In genomic region chr11:727859-728748, GRCh38 we compare ENCODE assay signal across 8 cellular contexts. TPM values are rescaled to one million over a fixed set of nuclear protein-coding genes. Genes with fewer than 3 reads are reported as not detected.
DNase-seq lines count a peak whose midpoint lies in the region; ATAC-seq and TF ChIP-seq lines count a peak whose summit lies in the region.

No MANE protein-coding gene starts in this region.

- WGBS in esophagus muscularis mucosa, result 33% methylated on average over 18 of the region's 31 CpGs

- DNase-seq in DMS79 treated with DMSO at 0.1 percent for 48 hours (lab: John Stamatoyannopoulos, UW) (peak; percentile 1), NT2/D1 (ENCODE audit: low read depth, low spot score) (peak; percentile 57), esophagus muscularis mucosa (ENCODE audit: extremely low spot score) (no peak)
- DNase-seq in activated T-cell treated with anti-CD3 and anti-CD28 coated beads, Interleukin-2, amount 50 U/mL, for 1 hour, result peak; percentile 83
- DNase-seq in naive thymus-derived CD8-positive, alpha-beta T cell, result peak; percentile 66 to 85 (median 79)
- peak; percentile 73 for DNase-seq in stimulated activated naive B cell treated with anti-CD40 and anti-IgM and Interleukin-4, amounts not matched to agents 10 μg/mL and 1 μg/mL and 100 μg/mL, for 72 hours

- no peak for TF ChIP-seq EP300 in esophagus muscularis mucosa (IDR thresholded peaks at IDR 0.05)

- H3K36me3 Mint-ChIP-seq in naive thymus-derived CD8-positive, alpha-beta T cell, result peaks cover 0 to 1% (median 0%) of the 10 kb centered on the region in 3 donors
- no peaks in the 10 kb centered on the region for H3K36me3 Mint-ChIP-seq in stimulated activated naive B cell treated with anti-CD40 and anti-IgM and Interleukin-4, amounts not matched to agents 10 μg/mL and 1 μg/mL and 100 μg/mL, for 72 hours

- H3K27me3 ChIP-seq in NT2/D1 (ENCODE audit: insufficient read depth, insufficient read length) (peaks cover 7% of the 10 kb centered on the region), esophagus muscularis mucosa (peaks cover 7 to 77% (median 26%) of the 10 kb centered on the region in 4 donors)

- POLR2A ChIA-PET in naive thymus-derived CD8-positive, alpha-beta T cell (lab: Charles Lee), result interaction anchor here (3.0 to 10.3 kb wide), 2 partner anchors 19 to 33 kb away, joined by 18 to 109 read pairs; partner anchors contain the start of genes DEAF1, TALDO1 and TMEM80

- ATAC-seq in HG02642 (IDR thresholded peaks at IDR 0.05; ENCODE audit: poor library complexity, unreplicated experiment), result peak; percentile 68
- peak; percentile 67 to 82 for ATAC-seq in naive thymus-derived CD8-positive, alpha-beta T cell
- peak; percentile 82 to 83 for ATAC-seq in stimulated activated naive B cell treated with anti-CD40 and anti-IgM and Interleukin-4, amounts not matched to agents 10 μg/mL and 1 μg/mL and 100 μg/mL, for 72 hours (replicated peaks)
- no peak for ATAC-seq in GM18858 (IDR thresholded peaks at IDR 0.05; ENCODE audit: unreplicated experiment)

- H3K4me1 ChIP-seq in NT2/D1 (ENCODE audit: insufficient read depth, insufficient read length) (peaks cover 17% of the 10 kb centered on the region), esophagus muscularis mucosa (peaks cover 23 to 41% (median 38%) of the 10 kb centered on the region in 4 donors)

- peaks cover 2 to 5% (median 4%) of the 10 kb centered on the region in 5 donors for H3K27me3 Mint-ChIP-seq in naive thymus-derived CD8-positive, alpha-beta T cell
- peaks cover 3 to 21% of the 10 kb centered on the region in 2 donors for H3K27me3 Mint-ChIP-seq in stimulated activated naive B cell treated with anti-CD40 and anti-IgM and Interleukin-4, amounts not matched to agents 10 μg/mL and 1 μg/mL and 100 μg/mL, for 72 hours

- no peak overlapping the region for H3K27ac Mint-ChIP-seq in naive thymus-derived CD8-positive, alpha-beta T cell
- H3K27ac Mint-ChIP-seq in stimulated activated naive B cell treated with anti-CD40 and anti-IgM and Interleukin-4, amounts not matched to agents 10 μg/mL and 1 μg/mL and 100 μg/mL, for 72 hours, result no peak overlapping the region

- no peak overlapping the region for H3K4me3 Mint-ChIP-seq in naive thymus-derived CD8-positive, alpha-beta T cell
- no peak overlapping the region for H3K4me3 Mint-ChIP-seq in stimulated activated naive B cell treated with anti-CD40 and anti-IgM and Interleukin-4, amounts not matched to agents 10 μg/mL and 1 μg/mL and 100 μg/mL, for 72 hours

- peaks cover 4 to 15% (median 12%) of the 10 kb centered on the region in 4 donors for H3K4me1 Mint-ChIP-seq in naive thymus-derived CD8-positive, alpha-beta T cell
- peaks cover 8 to 18% of the 10 kb centered on the region in 2 donors for H3K4me1 Mint-ChIP-seq in stimulated activated naive B cell treated with anti-CD40 and anti-IgM and Interleukin-4, amounts not matched to agents 10 μg/mL and 1 μg/mL and 100 μg/mL, for 72 hours

- H3K9ac ChIP-seq in NT2/D1 (ENCODE audit: insufficient read length, low read depth), result peak overlapping the region; percentile 67

- H3K9me3 ChIP-seq in NT2/D1 (ENCODE audit: insufficient read depth, low read length) (no peaks in the 10 kb centered on the region), esophagus muscularis mucosa (no peaks in the 10 kb centered on the region)

- TF ChIP-seq POLR2A in esophagus muscularis mucosa (IDR thresholded peaks at IDR 0.05; ENCODE audit: low read depth), result no peak

- peak in 2 of 3 experiments; percentile 94 to 95 for TF ChIP-seq CTCF in esophagus muscularis mucosa (IDR thresholded peaks at IDR 0.05)

- H3K36me3 ChIP-seq in NT2/D1 (ENCODE audit: insufficient read depth, insufficient read length, low read length) (peaks cover 31% of the 10 kb centered on the region), esophagus muscularis mucosa (no peaks in the 10 kb centered on the region)

- no peak overlapping the region for H3K4me3 ChIP-seq in NT2/D1 (ENCODE audit: insufficient read length, low read depth)
- H3K4me3 ChIP-seq in esophagus muscularis mucosa, result no peak overlapping the region

- no peaks in the 10 kb centered on the region for H3K9me3 Mint-ChIP-seq in naive thymus-derived CD8-positive, alpha-beta T cell
- no peaks in the 10 kb centered on the region for H3K9me3 Mint-ChIP-seq in stimulated activated naive B cell treated with anti-CD40 and anti-IgM and Interleukin-4, amounts not matched to agents 10 μg/mL and 1 μg/mL and 100 μg/mL, for 72 hours

- intact Hi-C loops in esophagus muscularis mucosa (cut with DNase I), result loop anchor here (1.0 to 2.0 kb wide), 2 partner anchors 65 to 173 kb away; no protein-coding TSS in a partner anchor

- peak overlapping the region; percentile 7 to 54 (median 26) for H3K27ac ChIP-seq in esophagus muscularis mucosa (replicated peaks in 1 of 4)

RNA-seq across cellular contexts. Expression of gene TALDO1, which starts 19.2 kb away (rescaled TPM):
- 100 to 1,000 TPM; 168 to 231 (median 186) TPM for total RNA-seq in esophagus muscularis mucosa
- 100 to 1,000 TPM; 120 to 124 TPM for total RNA-seq in naive thymus-derived CD8-positive, alpha-beta T cell
- 100 to 1,000 TPM; 160 to 173 (median 166) TPM for polyA plus RNA-seq in naive thymus-derived CD8-positive, alpha-beta T cell

RNA-seq across cellular contexts. Expression of gene EPS8L2, which starts 22.1 kb away (rescaled TPM):
- total RNA-seq in esophagus muscularis mucosa, result 10 to 100 TPM in 3 of 4 donors, 1 to 10 TPM in 1; 5.6 to 31.6 (median 24.9) TPM
- 1 to 10 TPM; 8.2 to 9.7 TPM for total RNA-seq in naive thymus-derived CD8-positive, alpha-beta T cell
- polyA plus RNA-seq in naive thymus-derived CD8-positive, alpha-beta T cell, result 10 to 100 TPM in 2 of 3 donors, 1 to 10 TPM in 1; 9.6 to 20.4 (median 14.8) TPM

RNA-seq across cellular contexts. Expression of gene TMEM80, which starts 32.5 kb away (rescaled TPM):
- total RNA-seq in esophagus muscularis mucosa, result 10 to 100 TPM; 27.4 to 55.2 (median 39.6) TPM
- total RNA-seq in naive thymus-derived CD8-positive, alpha-beta T cell, result 10 to 100 TPM; 46.0 to 49.2 TPM
- polyA plus RNA-seq in naive thymus-derived CD8-positive, alpha-beta T cell, result 10 to 100 TPM; 22.2 to 44.6 (median 32.4) TPM

RNA-seq across cellular contexts. Expression of gene DEAF1, which starts 33.1 kb away (rescaled TPM):
- total RNA-seq in esophagus muscularis mucosa, result 10 to 100 TPM; 24.9 to 57.1 (median 39.4) TPM
- 10 to 100 TPM; 46.5 to 51.0 TPM for total RNA-seq in naive thymus-derived CD8-positive, alpha-beta T cell
- polyA plus RNA-seq in naive thymus-derived CD8-positive, alpha-beta T cell, result 10 to 100 TPM; 27.0 to 58.2 (median 27.9) TPM

RNA-seq across cellular contexts. Expression of gene GATD1, which starts 49.2 kb away (rescaled TPM):
- 10 to 100 TPM; 24.0 to 37.7 (median 28.9) TPM for total RNA-seq in esophagus muscularis mucosa
- 10 to 100 TPM; 57.0 to 65.6 TPM for total RNA-seq in naive thymus-derived CD8-positive, alpha-beta T cell
- polyA plus RNA-seq in naive thymus-derived CD8-positive, alpha-beta T cell, result 10 to 100 TPM in 2 of 3 donors, 1 to 10 TPM in 1; 7.2 to 20.7 (median 12.8) TPM
